ENCODE assay signal across 8 cellular contexts in genomic region chr9:136587145-136587943, GRCh38. TPM values are rescaled to one million over a fixed set of nuclear protein-coding genes. Genes with fewer than 3 reads are reported as not detected.
DNase-seq lines count a peak whose midpoint lies in the region; ATAC-seq and TF ChIP-seq lines count a peak whose summit lies in the region.

No MANE protein-coding gene starts in this region.

- BruUV-seq in OCI-LY7 (replicated peaks; lab: Mats Ljungman, UMichigan): no TSS peak

- H3K4me1 ChIP-seq in OCI-LY7 (ENCODE audit: insufficient read depth, low read length, poor library complexity, severe bottlenecking) (peaks cover 22% of the 10 kb centered on the region), gastroesophageal sphincter (peaks cover 0 to 75% (median 37%) of the 10 kb centered on the region in 3 donors)

- DNase-seq in COLO668 (lab: John Stamatoyannopoulos, UW; ENCODE audit: unreplicated experiment) (peak; percentile 70), OCI-LY7 (ENCODE audit: low spot score) (no peak), non-pigmented ciliary epithelial cell (ENCODE audit: low read depth) (peak; percentile 6), NCI-H1092 (lab: John Stamatoyannopoulos, UW) (no peak), NCI-H226 (no peak)

- peaks cover 2% of the 10 kb centered on the region; the same call in 1 of the 2 replicates for H3K9me3 ChIP-seq in OCI-LY7 (ENCODE audit: low read length)
- no peaks in the 10 kb centered on the region for H3K9me3 ChIP-seq in gastroesophageal sphincter

- H3K9me2 ChIP-seq in OCI-LY7 (ENCODE audit: insufficient read depth, low read length): no peaks in the 10 kb centered on the region

- no peak for TF ChIP-seq EP300 in gastroesophageal sphincter (IDR thresholded peaks at IDR 0.05)

- intact Hi-C loops in OCI-LY7 (cut with micrococcal nuclease; ENCODE audit: unreplicated experiment): no loop called here

- H2AFZ ChIP-seq in OCI-LY7 (ENCODE audit: low read length): 0 out of 2 replicates have a peak overlapping the region, but pooled peaks have one; percentile 5

- H4K20me1 ChIP-seq in OCI-LY7 (ENCODE audit: insufficient read depth, low read length): no peaks in the 10 kb centered on the region

- H3K79me2 ChIP-seq in OCI-LY7 (ENCODE audit: insufficient read depth, low read depth, low read length): no peaks in the 10 kb centered on the region

- peaks cover 7% of the 10 kb centered on the region for H3K27me3 ChIP-seq in gastroesophageal sphincter

- H3K27ac ChIP-seq in OCI-LY7 (ENCODE audit: low read depth, low read length, poor library complexity, severe bottlenecking) (no peak overlapping the region), gastroesophageal sphincter (peak overlapping the region in 1 of 4 donors; percentile 23)

- no peak for TF ChIP-seq POLR2A in gastroesophageal sphincter (IDR thresholded peaks at IDR 0.05)

- CTCF ChIA-PET in OCI-LY7 (lab: Charles Lee; ENCODE audit: unreplicated experiment): no interaction called here

- POLR2A ChIA-PET in OCI-LY7 (lab: Charles Lee): no interaction called here

- no peak for TF ChIP-seq CTCF in OCI-LY7 (conservative IDR thresholded peaks at IDR 0.05; ENCODE audit: low read length)
- no peak for TF ChIP-seq CTCF in gastroesophageal sphincter (IDR thresholded peaks at IDR 0.05)

- WGBS in gastroesophageal sphincter (ENCODE audit: low coverage in 1 of 2), 2 donors: 10% methylated on average over 2 of the region's 33 CpGs; no CpG with 5 or more reads in 1 of the 2 donors

- H3K36me3 ChIP-seq in OCI-LY7 (ENCODE audit: insufficient read depth, low read length) (no peaks in the 10 kb centered on the region), gastroesophageal sphincter (no peaks in the 10 kb centered on the region)

- peak; percentile 50 for ATAC-seq in gastroesophageal sphincter
- ATAC-seq in HG02798 (IDR thresholded peaks at IDR 0.05; ENCODE audit: poor library complexity, unreplicated experiment): no peak
- no peak for ATAC-seq in HG02571 (IDR thresholded peaks at IDR 0.05; ENCODE audit: unreplicated experiment)

- H3K4me2 ChIP-seq in OCI-LY7 (ENCODE audit: low read length): no peak overlapping the region

- no peak overlapping the region for H3K4me3 ChIP-seq in OCI-LY7 (ENCODE audit: low read depth, low read length, poor library complexity, severe bottlenecking)
- peak overlapping the region in 1 of 2 donors; percentile 6 for H3K4me3 ChIP-seq in gastroesophageal sphincter

RNA-seq across cellular contexts. Expression of gene NOTCH1, which starts 41.5 kb away (rescaled TPM):
- total RNA-seq in OCI-LY7 (2014; rRNA removed; shearing (Covaris generic)): 9.3 and 17.6 TPM in 2 replicates
- total RNA-seq in OCI-LY7 (2022): 15.5 and 17.9 TPM in 2 replicates
- 10 to 100 TPM; 31.1 to 72.1 (median 44.0) TPM for total RNA-seq in gastroesophageal sphincter

Comparison
In these comparisons a context has a peak if more than half of its experiments do, and no peak if none do; other contexts are left out.
1. DNase-seq: peak in COLO668 (single experiment) and non-pigmented ciliary epithelial cell (single experiment); none in OCI-LY7 (single experiment), NCI-H1092 (single experiment) and NCI-H226 (single experiment).